21 cellular contexts compared by ENCODE assay signal in genomic region chr6:170462366-170463020, GRCh38.
DNase-seq lines count a peak whose midpoint lies in the region; TF ChIP-seq lines count a peak whose summit lies in the region.
"Had no signal": no experiment of that assay in that cellular context is flagged by ENCODE, and none has a peak within 500 bp of the region (broad histone marks: within the 10 kb centered on the region; RNA-seq: fewer than 3 reads in every experiment).

No MANE protein-coding gene starts in this region.

- H3K4me1 ChIP-seq in mammary epithelial cell (ENCODE audit: insufficient read depth, low read length): no peaks in the 10 kb centered on the region
- H3K4me1 ChIP-seq: gastrocnemius medialis, prostate gland had no signal

- no peak overlapping the region for H3K4me2 ChIP-seq in mammary epithelial cell (ENCODE audit: insufficient read depth, low read depth, low read length)

- dilution Hi-C loops in mammary epithelial cell (cut with HindIII; ENCODE audit: low sequenced_read_pairs): no loop called here

- no peak for TF ChIP-seq CTCF in mammary epithelial cell (conservative IDR thresholded peaks at IDR 0.05 in 1 of 2, IDR thresholded peaks at IDR 0.05 in 1 of 2; ENCODE audit: extremely low read depth in 1 of 2, insufficient read depth in 1 of 2, low read depth in 1 of 2, low read length in 2 of 2)

- no peak overlapping the region for H2AFZ ChIP-seq in mammary epithelial cell (ENCODE audit: low read depth, low read length)

- H3K9me3 ChIP-seq in mammary epithelial cell (replicated peaks; ENCODE audit: insufficient read depth, low read length): peaks cover 5% of the 10 kb centered on the region
- H3K9me3 ChIP-seq: gastrocnemius medialis, prostate gland, thoracic aorta had no signal

- no peaks in the 10 kb centered on the region for H3K79me2 ChIP-seq in mammary epithelial cell (ENCODE audit: insufficient read depth, low read length)

- H4K20me1 ChIP-seq in mammary epithelial cell (ENCODE audit: insufficient read depth, low read length): no peaks in the 10 kb centered on the region

- no peak overlapping the region for H3K4me3 ChIP-seq in mammary epithelial cell (replicated peaks in 1 of 3; ENCODE audit: insufficient read depth in 1 of 3, low read depth in 2 of 3, low read length in 3 of 3)
- H3K4me3 ChIP-seq: gastrocnemius medialis, lung, prostate gland, thoracic aorta had no signal

- CTCF ChIA-PET in mammary epithelial cell (lab: Charles Lee; ENCODE audit: low non-redundant PET): no interaction called here

- no peaks in the 10 kb centered on the region for H3K36me3 ChIP-seq in mammary epithelial cell (ENCODE audit: insufficient read depth, low read length)
- H3K36me3 ChIP-seq: brain microvascular endothelial cell, gastrocnemius medialis, prostate gland, thoracic aorta, WERI-Rb-1 had no signal

- H3K9ac ChIP-seq in mammary epithelial cell (ENCODE audit: insufficient read depth, low read length): no peak overlapping the region

- intact Hi-C loops in mammary epithelial cell (cut with micrococcal nuclease): no loop called here

- BruUV-seq in mammary epithelial cell (replicated peaks; lab: Mats Ljungman, UMichigan): no TSS peak

- in situ Hi-C loops in mammary epithelial cell (cut with MboI; ENCODE audit: low sequenced_read_pairs in 2 of 2): no loop called here

- no peaks in the 10 kb centered on the region for H3K27me3 ChIP-seq in mammary epithelial cell (ENCODE audit: insufficient read depth, low read length)
- H3K27me3 ChIP-seq: brain microvascular endothelial cell, gastrocnemius medialis had no signal

- DNase-seq in DMS53 (lab: John Stamatoyannopoulos, UW): peak; percentile 62
- DNase-seq in ELF-1 (ENCODE audit: low read depth, low spot score): peak; percentile 63
- peak; percentile 81 for DNase-seq in NCI-H510A treated with DMSO at 0.1 percent for 48 hours (lab: John Stamatoyannopoulos, UW)
- peak; percentile 57 for DNase-seq in islet precursor cell
- DNase-seq in NCI-H446 treated with DMSO at 0.1 percent for 48 hours (lab: John Stamatoyannopoulos, UW): no peak
- DNase-seq in mammary epithelial cell: no peak
- DNase-seq in NOMO-1 (lab: John Stamatoyannopoulos, UW; ENCODE audit: unreplicated experiment in 2 of 2): no peak
- DNase-seq in C1 segment of cervical spinal cord (lab: John Stamatoyannopoulos, UW): no peak
- DNase-seq: activated CD4-positive, alpha-beta T cell treated with anti-CD3 and anti-CD28 coated beads, Interleukin-2, amount 50 U/mL, for 48 hours; activated T-cell treated with anti-CD3 and anti-CD28 coated beads, Interleukin-2, amount 50 U/mL, for 72 hours; brain microvascular endothelial cell; dermis blood vessel endothelial cell; erythroblast; gastrocnemius medialis; naive B cell; RPMI8226; T-helper 1 cell; WERI-Rb-1 had no signal

- no peak overlapping the region for H3K27ac ChIP-seq in mammary epithelial cell (ENCODE audit: insufficient read depth, low read depth, low read length)
- H3K27ac ChIP-seq: brain microvascular endothelial cell, gastrocnemius medialis, prostate gland, thoracic aorta, WERI-Rb-1 had no signal

- WGBS in mammary epithelial cell (ENCODE audit: low coverage, missing lambda C conversion rate): 42% methylated on average over 5 of the region's 7 CpGs

Comparison
In these comparisons a context has a peak if more than half of its experiments do, and no peak if none do; other contexts are left out.
1. DNase-seq: peak in DMS53 (single experiment), ELF-1 (single experiment), NCI-H510A treated with DMSO at 0.1 percent for 48 hours (single experiment) and islet precursor cell (single experiment); none in NCI-H446 treated with DMSO at 0.1 percent for 48 hours (single experiment), mammary epithelial cell (single experiment), NOMO-1 (0 of 2) and C1 segment of cervical spinal cord (0 of 14).